15 cellular contexts compared by ENCODE assay signal in genomic region chr13:20390526-20391175, GRCh38.
"Had no signal": no experiment of that assay in that cellular context is flagged by ENCODE, and none has a peak within 500 bp of the region (broad histone marks: within the 10 kb centered on the region; RNA-seq: fewer than 3 reads in every experiment).

No MANE protein-coding gene starts in this region.

- H3K27me3 ChIP-seq: uterus had no signal

- ATAC-seq: activated CD4-positive, CD25-positive, alpha-beta regulatory T cell treated with anti-CD3 and anti-CD28 coated beads, Interleukin-2, amount 50 U/mL, for 24 hours had no signal

- H3K9me3 ChIP-seq: left ventricle myocardium inferior, uterus had no signal

- H3K4me3 ChIP-seq: left ventricle myocardium inferior, SK-N-MC, uterus had no signal

- H3K4me3 Mint-ChIP-seq: brain; neural crest cell; stimulated activated naive CD8-positive, alpha-beta T cell treated with anti-CD3 and anti-CD28 coated beads, Interleukin-15, amount 100 ng/mL, for 72 hours; T-helper 1 cell treated with Interleukin-12 subunit alpha and Interleukin-12 subunit beta and Interleukin-4 antibody, amounts not matched to agents 30 μg/mL and 1 μg/mL, for 36 hours had no signal

- H3K27me3 Mint-ChIP-seq: brain; stimulated activated naive CD8-positive, alpha-beta T cell treated with anti-CD3 and anti-CD28 coated beads, Interleukin-15, amount 100 ng/mL, for 72 hours had no signal

- H3K4me1 ChIP-seq: left ventricle myocardium inferior, parathyroid adenoma, uterus had no signal

- H3K27ac ChIP-seq: left ventricle myocardium inferior, parathyroid adenoma, SK-N-MC, uterus had no signal

- H3K27ac Mint-ChIP-seq: T-helper 1 cell treated with Interleukin-12 subunit alpha and Interleukin-12 subunit beta and Interleukin-4 antibody, amounts not matched to agents 30 μg/mL and 1 μg/mL, for 36 hours had no signal

- H3K36me3 ChIP-seq: left ventricle myocardium inferior, uterus had no signal

- H3K9me3 Mint-ChIP-seq: brain; neural crest cell; stimulated activated naive CD8-positive, alpha-beta T cell treated with anti-CD3 and anti-CD28 coated beads, Interleukin-15, amount 100 ng/mL, for 72 hours; T-helper 1 cell treated with Interleukin-12 subunit alpha and Interleukin-12 subunit beta and Interleukin-4 antibody, amounts not matched to agents 30 μg/mL and 1 μg/mL, for 36 hours had no signal

- H3K4me1 Mint-ChIP-seq: brain, neural crest cell had no signal

- H3K36me3 Mint-ChIP-seq: brain had no signal

- DNase-seq: activated CD4-positive, alpha-beta T cell treated with anti-CD3 and anti-CD28 coated beads, Interleukin-2, amount 50 U/mL, for 4 hours; activated naive CD4-positive, alpha-beta T cell treated with Interleukin-2 at 50 U/mL for 16 hours; left ventricle myocardium inferior; mesenchymal stem cell; retina; stimulated activated CD4-positive, alpha-beta T cell treated with anti-CD3 and anti-CD28 coated beads, Interleukin-15, amount 100 ng/mL, for 24 hours; stimulated activated CD4-positive, alpha-beta T cell treated with anti-CD3 and anti-CD28 coated beads, Interleukin-4, amount 100 ng/mL, for 24 hours; stimulated activated naive CD8-positive, alpha-beta T cell treated with anti-CD3 and anti-CD28 coated beads, Interleukin-15, amount 100 ng/mL, for 72 hours; uterus had no signal
